Comparison of ENCODE assay signal across 2 cellular contexts in genomic region chr9:94818196-94818541, GRCh38.
TF ChIP-seq lines count a peak whose summit lies in the region.

No MANE protein-coding gene starts in this region.

TF ChIP-seq in SK-N-SH, 30 proteins besides CTCF, POLR2A, EP300 and RAD21 (continued from another document):
- TF ChIP-seq NRF1 (IDR thresholded peaks at IDR 0.05; ENCODE audit: low read depth, low read length) (no peak), MXI1 (IDR thresholded peaks at IDR 0.05; ENCODE audit: low read depth, low read length) (no peak), SMC3 (IDR thresholded peaks at IDR 0.05; ENCODE audit: low read depth, low read length) (no peak), TAF1 (IDR thresholded peaks at IDR 0.05; ENCODE audit: borderline replicate concordance, low read depth, low read length) (no peak), MAX (IDR thresholded peaks at IDR 0.05; ENCODE audit: low read depth) (no peak), SIN3A (IDR thresholded peaks at IDR 0.05; ENCODE audit: borderline replicate concordance, low read depth, low read length) (no peak), YY1 (IDR thresholded peaks at IDR 0.05; ENCODE audit: low read depth) (no peak), JUND (IDR thresholded peaks at IDR 0.05) (no peak), ELF1 (IDR thresholded peaks at IDR 0.05) (no peak), RCOR1 (IDR thresholded peaks at IDR 0.05; ENCODE audit: low read length) (no peak), FOXM1 (IDR thresholded peaks at IDR 0.05; ENCODE audit: low read depth) (no peak), MEF2A (IDR thresholded peaks at IDR 0.05; ENCODE audit: borderline replicate concordance, low read depth) (no peak)
- TF ChIP-seq, protein P1, sequence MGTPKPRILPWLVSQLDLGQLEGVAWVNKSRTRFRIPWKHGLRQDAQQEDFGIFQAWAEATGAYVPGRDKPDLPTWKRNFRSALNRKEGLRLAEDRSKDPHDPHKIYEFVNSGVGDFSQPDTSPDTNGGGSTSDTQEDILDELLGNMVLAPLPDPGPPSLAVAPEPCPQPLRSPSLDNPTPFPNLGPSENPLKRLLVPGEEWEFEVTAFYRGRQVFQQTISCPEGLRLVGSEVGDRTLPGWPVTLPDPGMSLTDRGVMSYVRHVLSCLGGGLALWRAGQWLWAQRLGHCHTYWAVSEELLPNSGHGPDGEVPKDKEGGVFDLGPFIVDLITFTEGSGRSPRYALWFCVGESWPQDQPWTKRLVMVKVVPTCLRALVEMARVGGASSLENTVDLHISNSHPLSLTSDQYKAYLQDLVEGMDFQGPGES (IDR thresholded peaks at IDR 0.05; ENCODE audit: low read depth, low read length): no peak

TF ChIP-seq in WTC11, 78 proteins besides CTCF, POLR2A, EP300 and RAD21 (continued from another document):
- TF ChIP-seq, protein P2, sequence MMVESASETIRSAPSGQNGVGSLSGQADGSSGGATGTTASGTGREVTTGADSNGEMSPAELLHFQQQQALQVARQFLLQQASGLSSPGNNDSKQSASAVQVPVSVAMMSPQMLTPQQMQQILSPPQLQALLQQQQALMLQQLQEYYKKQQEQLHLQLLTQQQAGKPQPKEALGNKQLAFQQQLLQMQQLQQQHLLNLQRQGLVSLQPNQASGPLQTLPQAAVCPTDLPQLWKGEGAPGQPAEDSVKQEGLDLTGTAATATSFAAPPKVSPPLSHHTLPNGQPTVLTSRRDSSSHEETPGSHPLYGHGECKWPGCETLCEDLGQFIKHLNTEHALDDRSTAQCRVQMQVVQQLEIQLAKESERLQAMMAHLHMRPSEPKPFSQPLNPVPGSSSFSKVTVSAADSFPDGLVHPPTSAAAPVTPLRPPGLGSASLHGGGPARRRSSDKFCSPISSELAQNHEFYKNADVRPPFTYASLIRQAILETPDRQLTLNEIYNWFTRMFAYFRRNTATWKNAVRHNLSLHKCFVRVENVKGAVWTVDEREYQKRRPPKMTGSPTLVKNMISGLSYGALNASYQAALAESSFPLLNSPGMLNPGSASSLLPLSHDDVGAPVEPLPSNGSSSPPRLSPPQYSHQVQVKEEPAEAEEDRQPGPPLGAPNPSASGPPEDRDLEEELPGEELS (CRISPR knock-in tag; IDR thresholded peaks at IDR 0.05): no peak
- TF ChIP-seq ZNF423 (CRISPR knock-in tag; IDR thresholded peaks at IDR 0.05) (no peak), NFYB (CRISPR knock-in tag; conservative IDR thresholded peaks at IDR 0.05; ENCODE audit: low read depth) (no peak), AFF4 (CRISPR knock-in tag; IDR thresholded peaks at IDR 0.05; ENCODE audit: borderline replicate concordance) (no peak), ZNF396 (CRISPR knock-in tag; IDR thresholded peaks at IDR 0.05; ENCODE audit: borderline replicate concordance) (no peak)
- TF ChIP-seq, protein P3, sequence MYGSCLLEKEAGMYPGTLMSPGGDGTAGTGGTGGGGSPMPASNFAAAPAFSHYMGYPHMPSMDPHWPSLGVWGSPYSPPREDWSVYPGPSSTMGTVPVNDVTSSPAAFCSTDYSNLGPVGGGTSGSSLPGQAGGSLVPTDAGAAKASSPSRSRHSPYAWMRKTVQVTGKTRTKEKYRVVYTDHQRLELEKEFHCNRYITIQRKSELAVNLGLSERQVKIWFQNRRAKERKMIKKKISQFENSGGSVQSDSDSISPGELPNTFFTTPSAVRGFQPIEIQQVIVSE (CRISPR knock-in tag; IDR thresholded peaks at IDR 0.05; ENCODE audit: borderline replicate concordance): no peak
